ENCODE assay signal across 17 cellular contexts in genomic region chr3:188241883-188242282, GRCh38.
DNase-seq lines count a peak whose midpoint lies in the region; ATAC-seq and TF ChIP-seq lines count a peak whose summit lies in the region.
"Had no signal": no experiment of that assay in that cellular context is flagged by ENCODE, and none has a peak within 500 bp of the region (broad histone marks: within the 10 kb centered on the region; RNA-seq: fewer than 3 reads in every experiment).

No MANE protein-coding gene starts in this region.

- H3K4me3 ChIP-seq in right cardiac atrium (ENCODE audit: low read length) = no peak overlapping the region
- H3K4me3 ChIP-seq in stomach = no peak overlapping the region
- H3K4me3 ChIP-seq: SJCRH30, vagina had no signal

- no peaks in the 10 kb centered on the region for H3K9me3 ChIP-seq in T-helper 17 cell (ENCODE audit: control insufficient read depth, low read length, poor library complexity, severe bottlenecking)
- no peaks in the 10 kb centered on the region for H3K9me3 ChIP-seq in right cardiac atrium (ENCODE audit: control insufficient read depth, low read length)
- no peaks in the 10 kb centered on the region for H3K9me3 ChIP-seq in stomach
- H3K9me3 ChIP-seq: SJCRH30, vagina had no signal

- H3K4me1 Mint-ChIP-seq in T-helper 17 cell = peaks cover 30% of the 10 kb centered on the region

- peak overlapping the region; percentile 57 for H3K27ac Mint-ChIP-seq in T-helper 17 cell
- H3K27ac Mint-ChIP-seq: activated CD4-positive, alpha-beta memory T cell treated with anti-CD3 and anti-CD28 coated beads, Interleukin-2, amount 10 ng/mL, durations not matched to agents 7 days and 5 days; dendritic cell treated with granulocyte-macrophage colony-stimulating factor and Interleukin-4, amounts not matched to agents 40 ng/mL and 50 ng/mL, for 4 days had no signal

- TF ChIP-seq EP300 in stomach (IDR thresholded peaks at IDR 0.05) = no peak

- H3K4me1 ChIP-seq in right cardiac atrium (ENCODE audit: control insufficient read depth, insufficient read depth, low read length) (peaks cover 6% of the 10 kb centered on the region), stomach (peaks cover 10 to 93% (median 43%) of the 10 kb centered on the region in 4 donors)
- H3K4me1 ChIP-seq: SJCRH30 had no signal

- no peak for TF ChIP-seq POLR2A in stomach (IDR thresholded peaks at IDR 0.05)

- intact Hi-C loops in right cardiac atrium (cut with DNase I) (no loop called here), stomach (cut with DNase I; ENCODE audit: low total_unique reads) (no loop called here)

- no peak for ATAC-seq in T-helper 17 cell
- ATAC-seq in right cardiac atrium = peak; percentile 30 to 39
- ATAC-seq in HG02623 (IDR thresholded peaks at IDR 0.05; ENCODE audit: unreplicated experiment) = no peak
- no peak for ATAC-seq in GM21390 (IDR thresholded peaks at IDR 0.05; ENCODE audit: unreplicated experiment)
- ATAC-seq: left colon; naive thymus-derived CD4-positive, alpha-beta T cell had no signal

- peaks cover 4% of the 10 kb centered on the region for H3K36me3 Mint-ChIP-seq in T-helper 17 cell (ENCODE audit: low read depth)

- H3K27ac ChIP-seq in right cardiac atrium (ENCODE audit: low read length) (peak overlapping the region; percentile 87), stomach (peak overlapping the region in 4 of 5 donors; percentile 33 to 74 (median 42))
- H3K27ac ChIP-seq: SJCRH30, vagina had no signal

- peaks cover 0 to 10% (median 0%) of the 10 kb centered on the region in 4 donors for H3K36me3 ChIP-seq in stomach
- H3K36me3 ChIP-seq: SJCRH30, vagina had no signal

- H3K27me3 Mint-ChIP-seq in T-helper 17 cell = no peaks in the 10 kb centered on the region
- H3K27me3 Mint-ChIP-seq: activated CD4-positive, alpha-beta memory T cell treated with anti-CD3 and anti-CD28 coated beads, Interleukin-2, amount 10 ng/mL, durations not matched to agents 7 days and 5 days; dendritic cell treated with granulocyte-macrophage colony-stimulating factor and Interleukin-4, amounts not matched to agents 40 ng/mL and 50 ng/mL, for 4 days; naive thymus-derived CD4-positive, alpha-beta T cell had no signal

- no peak overlapping the region for H3K4me3 Mint-ChIP-seq in T-helper 17 cell
- H3K4me3 Mint-ChIP-seq: activated CD4-positive, alpha-beta memory T cell treated with anti-CD3 and anti-CD28 coated beads, Interleukin-2, amount 10 ng/mL, durations not matched to agents 7 days and 5 days; dendritic cell treated with granulocyte-macrophage colony-stimulating factor and Interleukin-4, amounts not matched to agents 40 ng/mL and 50 ng/mL, for 4 days; naive thymus-derived CD4-positive, alpha-beta T cell had no signal

- DNase-seq in HCEC 1CT = peak; percentile 67
- no peak for DNase-seq in T-helper 17 cell
- DNase-seq in right cardiac atrium = no peak
- DNase-seq in stomach = no peak
- no peak for DNase-seq in SK-N-DZ (ENCODE audit: low spot score)
- DNase-seq: activated CD4-positive, alpha-beta memory T cell treated with anti-CD3 and anti-CD28 coated beads, Interleukin-2, amount 10 ng/mL, durations not matched to agents 7 days and 5 days; DMS79; left colon; naive thymus-derived CD4-positive, alpha-beta T cell; NCI-H1105 treated with DMSO at 0.1 percent for 48 hours; NCI-H2171 treated with DMSO at 0.1 percent for 48 hours; SJCRH30; stimulated activated CD4-positive, alpha-beta T cell treated with anti-CD3 and anti-CD28 coated beads, Interleukin-4, amount 100 ng/mL, for 1 hour had no signal

- no peak for TF ChIP-seq CTCF in stomach (IDR thresholded peaks at IDR 0.05)

- WGBS in right cardiac atrium = 65% methylated on average over 3 of the region's 3 CpGs
- WGBS in stomach, 5 donors = 73 to 95% (median 89%) methylated on average over 3 of the region's 3 CpGs

- H3K27me3 ChIP-seq in right cardiac atrium (ENCODE audit: control insufficient read depth, insufficient read depth) = no peaks in the 10 kb centered on the region
- H3K27me3 ChIP-seq in stomach = no peaks in the 10 kb centered on the region
- H3K27me3 ChIP-seq: SJCRH30, vagina had no signal

Comparison
In these comparisons a context has a peak if more than half of its experiments do, and no peak if none do; other contexts are left out.
1. ATAC-seq: peak in right cardiac atrium (2 of 2); none in T-helper 17 cell (single experiment), HG02623 (single experiment) and GM21390 (single experiment).